In genomic region chr9:34178698-34179527, GRCh38 we compare ENCODE assay signal across 1 cellular context.
TF ChIP-seq lines count a peak whose summit lies in the region.

TSS of gene UBAP1 (plus strand) at chr9:34179043. CDS start at chr9:34220915, 41,872 bp downstream.

TF ChIP-seq in HepG2, 621 proteins besides CTCF, POLR2A, EP300 and RAD21 (continued from another document):
- TF ChIP-seq, protein P1, sequence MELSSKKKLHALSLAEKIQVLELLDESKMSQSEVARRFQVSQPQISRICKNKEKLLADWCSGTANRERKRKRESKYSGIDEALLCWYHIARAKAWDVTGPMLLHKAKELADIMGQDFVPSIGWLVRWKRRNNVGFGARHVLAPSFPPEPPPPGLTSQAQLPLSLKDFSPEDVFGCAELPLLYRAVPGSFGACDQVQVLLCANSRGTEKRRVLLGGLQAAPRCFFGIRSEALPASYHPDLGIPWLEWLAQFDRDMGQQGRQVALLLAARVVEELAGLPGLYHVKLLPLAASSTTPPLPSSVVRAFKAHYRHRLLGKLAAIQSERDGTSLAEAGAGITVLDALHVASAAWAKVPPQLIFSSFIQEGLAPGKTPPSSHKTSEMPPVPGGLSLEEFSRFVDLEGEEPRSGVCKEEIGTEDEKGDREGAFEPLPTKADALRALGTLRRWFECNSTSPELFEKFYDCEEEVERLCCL (CRISPR knock-in tag; IDR thresholded peaks at IDR 0.05; ENCODE audit: borderline replicate concordance), result no peak
- TF ChIP-seq ZNF101 (CRISPR knock-in tag; IDR thresholded peaks at IDR 0.05; ENCODE audit: borderline replicate concordance, low read depth) (no peak), KAT8 (CRISPR knock-in tag; IDR thresholded peaks at IDR 0.05) (peak; percentile 75), ZNF646 (CRISPR knock-in tag; IDR thresholded peaks at IDR 0.05) (no peak), ONECUT2 (CRISPR knock-in tag; IDR thresholded peaks at IDR 0.05) (no peak), TBP (CRISPR knock-in tag; IDR thresholded peaks at IDR 0.05) (no peak), IRF2 (CRISPR knock-in tag; IDR thresholded peaks at IDR 0.05) (peak; percentile 18; the same call in 1 of the 2 replicates), ZNF12 (CRISPR knock-in tag; IDR thresholded peaks at IDR 0.05) (0 out of 2 replicates have a peak, but pooled peaks have one; percentile 34), ZFX (CRISPR knock-in tag; IDR thresholded peaks at IDR 0.05; ENCODE audit: low read depth) (peak; percentile 88), TARDBP (CRISPR knock-in tag; IDR thresholded peaks at IDR 0.05) (no peak)
- TF ChIP-seq, protein P2, sequence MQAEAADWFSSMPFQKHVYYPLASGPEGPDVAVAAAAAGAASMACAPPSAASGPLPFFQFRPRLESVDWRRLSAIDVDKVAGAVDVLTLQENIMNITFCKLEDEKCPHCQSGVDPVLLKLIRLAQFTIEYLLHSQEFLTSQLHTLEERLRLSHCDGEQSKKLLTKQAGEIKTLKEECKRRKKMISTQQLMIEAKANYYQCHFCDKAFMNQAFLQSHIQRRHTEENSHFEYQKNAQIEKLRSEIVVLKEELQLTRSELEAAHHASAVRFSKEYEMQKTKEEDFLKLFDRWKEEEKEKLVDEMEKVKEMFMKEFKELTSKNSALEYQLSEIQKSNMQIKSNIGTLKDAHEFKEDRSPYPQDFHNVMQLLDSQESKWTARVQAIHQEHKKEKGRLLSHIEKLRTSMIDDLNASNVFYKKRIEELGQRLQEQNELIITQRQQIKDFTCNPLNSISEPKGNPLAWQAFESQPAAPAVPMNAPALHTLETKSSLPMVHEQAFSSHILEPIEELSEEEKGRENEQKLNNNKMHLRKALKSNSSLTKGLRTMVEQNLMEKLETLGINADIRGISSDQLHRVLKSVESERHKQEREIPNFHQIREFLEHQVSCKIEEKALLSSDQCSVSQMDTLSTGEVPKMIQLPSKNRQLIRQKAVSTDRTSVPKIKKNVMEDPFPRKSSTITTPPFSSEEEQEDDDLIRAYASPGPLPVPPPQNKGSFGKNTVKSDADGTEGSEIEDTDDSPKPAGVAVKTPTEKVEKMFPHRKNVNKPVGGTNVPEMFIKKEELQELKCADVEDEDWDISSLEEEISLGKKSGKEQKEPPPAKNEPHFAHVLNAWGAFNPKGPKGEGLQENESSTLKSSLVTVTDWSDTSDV (CRISPR knock-in tag; IDR thresholded peaks at IDR 0.05), result no peak
